In genomic region chr3:18007980-18008379, GRCh38 we compare ENCODE assay signal across 25 cellular contexts.
A peak's percentile ranks its signal among the peaks of the same experiment; 100 is the strongest.
DNase-seq lines count a peak whose midpoint lies in the region; ATAC-seq lines count a peak whose summit lies in the region.
"Had no signal": no experiment of that assay in that cellular context is flagged by ENCODE, and none has a peak within 500 bp of the region (broad histone marks: within the 10 kb centered on the region; RNA-seq: fewer than 3 reads in every experiment).

No MANE protein-coding gene starts in this region.

- no peak overlapping the region for H3K56ac ChIP-seq in mesendoderm (ENCODE audit: low read length)

- no peaks in the 10 kb centered on the region for H3K27me3 ChIP-seq in mesendoderm (ENCODE audit: insufficient read depth, low read length, poor library complexity)
- H3K27me3 ChIP-seq: foreskin keratinocyte, pancreas, right lobe of liver had no signal

- H2BK15ac ChIP-seq in mesendoderm (replicated peaks; ENCODE audit: low read depth), result no peak overlapping the region

- H3K4ac ChIP-seq in mesendoderm (ENCODE audit: low read depth, low read length), result no peak overlapping the region

- H2AK5ac ChIP-seq in mesendoderm (ENCODE audit: low read length), result no peak overlapping the region

- H3K4me1 ChIP-seq in mesendoderm (ENCODE audit: control insufficient read depth, low read depth, low read length), result no peaks in the 10 kb centered on the region
- H3K4me1 ChIP-seq: foreskin keratinocyte, HAP-1, pancreas, right lobe of liver had no signal

- intact Hi-C loops in Right ventricle myocardium inferior (cut with DNase I) (no loop called here), cardiac septum (cut with DNase I) (no loop called here)

- H3K18ac ChIP-seq in mesendoderm (ENCODE audit: low read length), result no peak overlapping the region

- no peak overlapping the region for H3K27ac ChIP-seq in mesendoderm (ENCODE audit: low read depth, low read length)
- H3K27ac ChIP-seq: 22Rv1, epithelial cell of prostate, foreskin keratinocyte, pancreas, right lobe of liver had no signal

- no peak overlapping the region for H3K4me2 ChIP-seq in mesendoderm (ENCODE audit: low read length)

- no peaks in the 10 kb centered on the region for H3K79me1 ChIP-seq in mesendoderm (ENCODE audit: low read length)

- ATAC-seq in Right ventricle myocardium inferior, result peak; percentile 36
- ATAC-seq: activated T-helper 17 cell treated with anti-CD3 and anti-CD28 coated beads, Interleukin-2, amount 50 U/mL, for 72 hours; foreskin keratinocyte; natural killer cell; right lobe of liver had no signal

- H3K23ac ChIP-seq in mesendoderm (ENCODE audit: low read length), result no peak overlapping the region

- DNase-seq in Right ventricle myocardium inferior (ENCODE audit: missing footprints), result no peak
- no peak for DNase-seq in cardiac septum (ENCODE audit: low spot score)
- peak; percentile 63 for DNase-seq in astrocyte of the hippocampus (ENCODE audit: low read depth, low spot score)
- peak; percentile 4 for DNase-seq in iris pigment epithelial cell (ENCODE audit: low read depth)
- no peak for DNase-seq in NCI-H1930 (lab: John Stamatoyannopoulos, UW)
- no peak for DNase-seq in activated CD4-positive, CD25-positive, alpha-beta regulatory T cell treated with anti-CD3 and anti-CD28 coated beads, Interleukin-2, amount 50 U/mL, for 72 hours
- DNase-seq in mesendoderm, result no peak
- no peak for DNase-seq in NCI-H1092 (lab: John Stamatoyannopoulos, UW)
- DNase-seq: activated B cell treated with CpG ODN at 0.5 μM for 24 hours; activated CD4-positive, alpha-beta T cell treated with anti-CD3 and anti-CD28 coated beads, Interleukin-2, amount 50 U/mL, for 48 hours; activated CD8-positive, alpha-beta memory T cell treated with anti-CD3 and anti-CD28 coated beads, Interleukin-2, amount 50 U/mL, for 4 hours; aorta; foreskin keratinocyte; natural killer cell; NCI-H1048; NCI-H2081; NCI-H774; pancreas; right lobe of liver; stimulated activated naive CD4-positive, alpha-beta T cell treated with Interleukin-2 at 50 U/mL for 16 hours; T1000 had no signal

- H4K8ac ChIP-seq in mesendoderm (ENCODE audit: low read depth, low read length), result no peak overlapping the region

- no peak overlapping the region for H3K4me3 ChIP-seq in mesendoderm (ENCODE audit: low read length)
- H3K4me3 ChIP-seq: HAP-1, pancreas, right lobe of liver had no signal

- H2BK120ac ChIP-seq in mesendoderm (ENCODE audit: low read depth, low read length), result no peak overlapping the region

- H3K9ac ChIP-seq in mesendoderm (ENCODE audit: low read length), result no peak overlapping the region

- WGBS in mesendoderm (ENCODE audit: extremely low coverage, insufficient coverage, low lambda C conversion rate), result no CpG with 5 or more reads among the region's 1 CpG

- H3K36me3 ChIP-seq in mesendoderm (ENCODE audit: control insufficient read depth, insufficient read depth, low read length), result no peaks in the 10 kb centered on the region
- H3K36me3 ChIP-seq: HAP-1, pancreas, right lobe of liver had no signal

- no peaks in the 10 kb centered on the region for H3K79me2 ChIP-seq in mesendoderm (ENCODE audit: control insufficient read depth, insufficient read depth, low read length)

- H2BK5ac ChIP-seq in mesendoderm (ENCODE audit: low read length), result no peak overlapping the region

- H4K5ac ChIP-seq in mesendoderm (ENCODE audit: low read length), result no peak overlapping the region

Comparison
In these comparisons a context has a peak if more than half of its experiments do, and no peak if none do; other contexts are left out.
1. DNase-seq: peak in astrocyte of the hippocampus (single experiment) and iris pigment epithelial cell (single experiment); none in Right ventricle myocardium inferior (single experiment), cardiac septum (single experiment), NCI-H1930 (0 of 2), activated CD4-positive, CD25-positive, alpha-beta regulatory T cell treated with anti-CD3 and anti-CD28 coated beads, Interleukin-2, amount 50 U/mL, for 72 hours (single experiment), mesendoderm (single experiment) and NCI-H1092 (single experiment).